1 cellular context compared by ENCODE assay signal in genomic region chr14:22837059-22837749, GRCh38.
TF ChIP-seq lines count a peak whose summit lies in the region.

No MANE protein-coding gene starts in this region.

TF ChIP-seq in HepG2, 621 proteins besides CTCF, POLR2A, EP300 and RAD21 (continued from another document and continues in another):
- TF ChIP-seq, protein P1, sequence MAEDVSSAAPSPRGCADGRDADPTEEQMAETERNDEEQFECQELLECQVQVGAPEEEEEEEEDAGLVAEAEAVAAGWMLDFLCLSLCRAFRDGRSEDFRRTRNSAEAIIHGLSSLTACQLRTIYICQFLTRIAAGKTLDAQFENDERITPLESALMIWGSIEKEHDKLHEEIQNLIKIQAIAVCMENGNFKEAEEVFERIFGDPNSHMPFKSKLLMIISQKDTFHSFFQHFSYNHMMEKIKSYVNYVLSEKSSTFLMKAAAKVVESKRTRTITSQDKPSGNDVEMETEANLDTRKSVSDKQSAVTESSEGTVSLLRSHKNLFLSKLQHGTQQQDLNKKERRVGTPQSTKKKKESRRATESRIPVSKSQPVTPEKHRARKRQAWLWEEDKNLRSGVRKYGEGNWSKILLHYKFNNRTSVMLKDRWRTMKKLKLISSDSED (CRISPR knock-in tag; IDR thresholded peaks at IDR 0.05): 0 out of 2 replicates have a peak, but pooled peaks have one; percentile 68
- TF ChIP-seq TAF15 (IDR thresholded peaks at IDR 0.05; ENCODE audit: low read depth, low read length, poor library complexity, severe bottlenecking) (no peak), YY1 (IDR thresholded peaks at IDR 0.05; ENCODE audit: insufficient read depth, insufficient replicate concordance, low read depth, low read length) (peak; percentile 55), ZBTB20 (CRISPR knock-in tag; IDR thresholded peaks at IDR 0.05; ENCODE audit: borderline replicate concordance, low read depth) (no peak), MTF1 (CRISPR knock-in tag; IDR thresholded peaks at IDR 0.05) (0 out of 2 replicates have a peak, but pooled peaks have one; percentile 70), ZBTB33 (CRISPR knock-in tag; IDR thresholded peaks at IDR 0.05) (peak; percentile 67; the same call in 1 of the 2 replicates), ELK4 (CRISPR knock-in tag; IDR thresholded peaks at IDR 0.05; ENCODE audit: borderline replicate concordance) (no peak), HOXA7 (CRISPR knock-in tag; IDR thresholded peaks at IDR 0.05) (no peak), ZNF12 (CRISPR knock-in tag; IDR thresholded peaks at IDR 0.05) (no peak), ZNF24 (IDR thresholded peaks at IDR 0.05) (no peak), ZMYM4 (CRISPR knock-in tag; IDR thresholded peaks at IDR 0.05) (no peak), CC2D1A (CRISPR knock-in tag; IDR thresholded peaks at IDR 0.05) (0 out of 2 replicates have a peak, but pooled peaks have one; percentile 81), FLYWCH1 (CRISPR knock-in tag; IDR thresholded peaks at IDR 0.05) (peak; percentile 8; the same call in 1 of the 2 replicates), ELF4 (CRISPR knock-in tag; IDR thresholded peaks at IDR 0.05; ENCODE audit: borderline replicate concordance) (no peak), ZNF564 (CRISPR knock-in tag; IDR thresholded peaks at IDR 0.05) (peak; percentile 36; the same call in 1 of the 2 replicates), ZNF543 (CRISPR knock-in tag; IDR thresholded peaks at IDR 0.05) (no peak), ZNF333 (CRISPR knock-in tag; IDR thresholded peaks at IDR 0.05; ENCODE audit: borderline replicate concordance) (no peak), ZNF839 (CRISPR knock-in tag; IDR thresholded peaks at IDR 0.05; ENCODE audit: borderline replicate concordance) (no peak), MAFF (IDR thresholded peaks at IDR 0.05; ENCODE audit: low read depth, low read length) (no peak), GABPB1 (CRISPR knock-in tag; IDR thresholded peaks at IDR 0.05) (peak; percentile 76; the same call in 1 of the 2 replicates), KLF15 (CRISPR knock-in tag; IDR thresholded peaks at IDR 0.05; ENCODE audit: borderline replicate concordance) (no peak), YEATS4 (CRISPR knock-in tag; IDR thresholded peaks at IDR 0.05; ENCODE audit: borderline replicate concordance) (peak; percentile 73), ZNF768 (CRISPR knock-in tag; IDR thresholded peaks at IDR 0.05) (peak; percentile 62; the same call in 1 of the 2 replicates), ZNF124 (CRISPR knock-in tag; IDR thresholded peaks at IDR 0.05) (peak; percentile 59; the same call in 1 of the 2 replicates), ZBTB37 (CRISPR knock-in tag; IDR thresholded peaks at IDR 0.05) (no peak), HNF4G (IDR thresholded peaks at IDR 0.05; ENCODE audit: borderline replicate concordance, low read depth, low read length) (no peak), HNF4G (CRISPR knock-in tag; IDR thresholded peaks at IDR 0.05; ENCODE audit: borderline replicate concordance, low read depth) (no peak), CREBL2 (CRISPR knock-in tag; IDR thresholded peaks at IDR 0.05; ENCODE audit: borderline replicate concordance) (peak; percentile 79; the same call in 1 of the 2 replicates), ZNF567 (CRISPR knock-in tag; IDR thresholded peaks at IDR 0.05; ENCODE audit: borderline replicate concordance) (no peak)
- TF ChIP-seq, protein P2, sequence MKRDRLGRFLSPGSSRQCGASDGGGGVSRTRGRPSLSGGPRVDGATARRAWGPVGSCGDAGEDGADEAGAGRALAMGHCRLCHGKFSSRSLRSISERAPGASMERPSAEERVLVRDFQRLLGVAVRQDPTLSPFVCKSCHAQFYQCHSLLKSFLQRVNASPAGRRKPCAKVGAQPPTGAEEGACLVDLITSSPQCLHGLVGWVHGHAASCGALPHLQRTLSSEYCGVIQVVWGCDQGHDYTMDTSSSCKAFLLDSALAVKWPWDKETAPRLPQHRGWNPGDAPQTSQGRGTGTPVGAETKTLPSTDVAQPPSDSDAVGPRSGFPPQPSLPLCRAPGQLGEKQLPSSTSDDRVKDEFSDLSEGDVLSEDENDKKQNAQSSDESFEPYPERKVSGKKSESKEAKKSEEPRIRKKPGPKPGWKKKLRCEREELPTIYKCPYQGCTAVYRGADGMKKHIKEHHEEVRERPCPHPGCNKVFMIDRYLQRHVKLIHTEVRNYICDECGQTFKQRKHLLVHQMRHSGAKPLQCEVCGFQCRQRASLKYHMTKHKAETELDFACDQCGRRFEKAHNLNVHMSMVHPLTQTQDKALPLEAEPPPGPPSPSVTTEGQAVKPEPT (CRISPR knock-in tag; IDR thresholded peaks at IDR 0.05; ENCODE audit: low read depth): no peak; the same call in 1 of the 2 replicates
- TF ChIP-seq, protein P3, sequence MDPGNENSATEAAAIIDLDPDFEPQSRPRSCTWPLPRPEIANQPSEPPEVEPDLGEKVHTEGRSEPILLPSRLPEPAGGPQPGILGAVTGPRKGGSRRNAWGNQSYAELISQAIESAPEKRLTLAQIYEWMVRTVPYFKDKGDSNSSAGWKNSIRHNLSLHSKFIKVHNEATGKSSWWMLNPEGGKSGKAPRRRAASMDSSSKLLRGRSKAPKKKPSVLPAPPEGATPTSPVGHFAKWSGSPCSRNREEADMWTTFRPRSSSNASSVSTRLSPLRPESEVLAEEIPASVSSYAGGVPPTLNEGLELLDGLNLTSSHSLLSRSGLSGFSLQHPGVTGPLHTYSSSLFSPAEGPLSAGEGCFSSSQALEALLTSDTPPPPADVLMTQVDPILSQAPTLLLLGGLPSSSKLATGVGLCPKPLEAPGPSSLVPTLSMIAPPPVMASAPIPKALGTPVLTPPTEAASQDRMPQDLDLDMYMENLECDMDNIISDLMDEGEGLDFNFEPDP (CRISPR knock-in tag; conservative IDR thresholded peaks at IDR 0.05): 0 out of 2 replicates have a peak, but pooled peaks have one; percentile 75
- TF ChIP-seq, protein P4, sequence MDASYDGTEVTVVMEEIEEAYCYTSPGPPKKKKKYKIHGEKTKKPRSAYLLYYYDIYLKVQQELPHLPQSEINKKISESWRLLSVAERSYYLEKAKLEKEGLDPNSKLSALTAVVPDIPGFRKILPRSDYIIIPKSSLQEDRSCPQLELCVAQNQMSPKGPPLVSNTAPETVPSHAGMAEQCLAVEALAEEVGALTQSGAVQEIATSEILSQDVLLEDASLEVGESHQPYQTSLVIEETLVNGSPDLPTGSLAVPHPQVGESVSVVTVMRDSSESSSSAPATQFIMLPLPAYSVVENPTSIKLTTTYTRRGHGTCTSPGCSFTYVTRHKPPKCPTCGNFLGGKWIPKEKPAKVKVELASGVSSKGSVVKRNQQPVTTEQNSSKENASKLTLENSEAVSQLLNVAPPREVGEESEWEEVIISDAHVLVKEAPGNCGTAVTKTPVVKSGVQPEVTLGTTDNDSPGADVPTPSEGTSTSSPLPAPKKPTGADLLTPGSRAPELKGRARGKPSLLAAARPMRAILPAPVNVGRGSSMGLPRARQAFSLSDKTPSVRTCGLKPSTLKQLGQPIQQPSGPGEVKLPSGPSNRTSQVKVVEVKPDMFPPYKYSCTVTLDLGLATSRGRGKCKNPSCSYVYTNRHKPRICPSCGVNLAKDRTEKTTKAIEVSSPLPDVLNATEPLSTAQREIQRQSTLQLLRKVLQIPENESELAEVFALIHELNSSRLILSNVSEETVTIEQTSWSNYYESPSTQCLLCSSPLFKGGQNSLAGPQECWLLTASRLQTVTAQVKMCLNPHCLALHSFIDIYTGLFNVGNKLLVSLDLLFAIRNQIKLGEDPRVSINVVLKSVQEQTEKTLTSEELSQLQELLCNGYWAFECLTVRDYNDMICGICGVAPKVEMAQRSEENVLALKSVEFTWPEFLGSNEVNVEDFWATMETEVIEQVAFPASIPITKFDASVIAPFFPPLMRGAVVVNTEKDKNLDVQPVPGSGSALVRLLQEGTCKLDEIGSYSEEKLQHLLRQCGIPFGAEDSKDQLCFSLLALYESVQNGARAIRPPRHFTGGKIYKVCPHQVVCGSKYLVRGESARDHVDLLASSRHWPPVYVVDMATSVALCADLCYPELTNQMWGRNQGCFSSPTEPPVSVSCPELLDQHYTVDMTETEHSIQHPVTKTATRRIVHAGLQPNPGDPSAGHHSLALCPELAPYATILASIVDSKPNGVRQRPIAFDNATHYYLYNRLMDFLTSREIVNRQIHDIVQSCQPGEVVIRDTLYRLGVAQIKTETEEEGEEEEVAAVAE (CRISPR knock-in tag; IDR thresholded peaks at IDR 0.05; ENCODE audit: borderline replicate concordance): no peak
- TF ChIP-seq, protein P5, sequence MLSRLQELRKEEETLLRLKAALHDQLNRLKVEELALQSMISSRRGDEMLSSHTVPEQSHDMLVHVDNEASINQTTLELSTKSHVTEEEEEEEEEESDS (CRISPR knock-in tag; IDR thresholded peaks at IDR 0.05; ENCODE audit: borderline replicate concordance): no peak
- TF ChIP-seq, protein P6, sequence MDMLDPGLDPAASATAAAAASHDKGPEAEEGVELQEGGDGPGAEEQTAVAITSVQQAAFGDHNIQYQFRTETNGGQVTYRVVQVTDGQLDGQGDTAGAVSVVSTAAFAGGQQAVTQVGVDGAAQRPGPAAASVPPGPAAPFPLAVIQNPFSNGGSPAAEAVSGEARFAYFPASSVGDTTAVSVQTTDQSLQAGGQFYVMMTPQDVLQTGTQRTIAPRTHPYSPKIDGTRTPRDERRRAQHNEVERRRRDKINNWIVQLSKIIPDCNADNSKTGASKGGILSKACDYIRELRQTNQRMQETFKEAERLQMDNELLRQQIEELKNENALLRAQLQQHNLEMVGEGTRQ (IDR thresholded peaks at IDR 0.05; ENCODE audit: low read depth, low read length): no peak
- TF ChIP-seq, protein P6 (CRISPR knock-in tag; IDR thresholded peaks at IDR 0.05; ENCODE audit: borderline replicate concordance): no peak
- TF ChIP-seq, protein P7, sequence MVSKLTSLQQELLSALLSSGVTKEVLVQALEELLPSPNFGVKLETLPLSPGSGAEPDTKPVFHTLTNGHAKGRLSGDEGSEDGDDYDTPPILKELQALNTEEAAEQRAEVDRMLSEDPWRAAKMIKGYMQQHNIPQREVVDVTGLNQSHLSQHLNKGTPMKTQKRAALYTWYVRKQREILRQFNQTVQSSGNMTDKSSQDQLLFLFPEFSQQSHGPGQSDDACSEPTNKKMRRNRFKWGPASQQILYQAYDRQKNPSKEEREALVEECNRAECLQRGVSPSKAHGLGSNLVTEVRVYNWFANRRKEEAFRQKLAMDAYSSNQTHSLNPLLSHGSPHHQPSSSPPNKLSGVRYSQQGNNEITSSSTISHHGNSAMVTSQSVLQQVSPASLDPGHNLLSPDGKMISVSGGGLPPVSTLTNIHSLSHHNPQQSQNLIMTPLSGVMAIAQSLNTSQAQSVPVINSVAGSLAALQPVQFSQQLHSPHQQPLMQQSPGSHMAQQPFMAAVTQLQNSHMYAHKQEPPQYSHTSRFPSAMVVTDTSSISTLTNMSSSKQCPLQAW (CRISPR knock-in tag; IDR thresholded peaks at IDR 0.05): no peak
